ENCODE assay signal across 1 cellular context in the genomic region with DNA sequence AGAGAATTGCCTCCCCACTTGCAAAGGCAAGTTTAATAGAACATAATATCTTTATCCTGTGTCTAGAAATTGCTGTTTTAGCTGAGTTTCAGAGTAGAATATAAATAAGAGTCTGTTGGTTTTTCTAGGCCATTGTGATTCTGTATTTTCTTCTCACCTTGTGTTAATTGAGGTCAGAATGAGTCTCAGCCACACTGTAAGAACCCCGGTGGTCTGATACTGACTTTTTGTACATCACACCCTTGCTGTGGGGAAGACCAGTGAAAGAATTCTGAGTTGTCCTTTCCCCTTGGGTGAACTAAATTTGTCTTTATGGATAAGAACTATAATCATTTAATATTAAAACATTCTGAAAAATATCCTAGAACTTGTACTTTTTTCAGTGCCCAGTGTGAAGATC.
TF ChIP-seq lines count a peak whose summit lies in the region.

No MANE protein-coding gene starts in this region.

TF ChIP-seq in WTC11, 78 proteins besides CTCF, POLR2A, EP300 and RAD21:
- TF ChIP-seq, protein P1, sequence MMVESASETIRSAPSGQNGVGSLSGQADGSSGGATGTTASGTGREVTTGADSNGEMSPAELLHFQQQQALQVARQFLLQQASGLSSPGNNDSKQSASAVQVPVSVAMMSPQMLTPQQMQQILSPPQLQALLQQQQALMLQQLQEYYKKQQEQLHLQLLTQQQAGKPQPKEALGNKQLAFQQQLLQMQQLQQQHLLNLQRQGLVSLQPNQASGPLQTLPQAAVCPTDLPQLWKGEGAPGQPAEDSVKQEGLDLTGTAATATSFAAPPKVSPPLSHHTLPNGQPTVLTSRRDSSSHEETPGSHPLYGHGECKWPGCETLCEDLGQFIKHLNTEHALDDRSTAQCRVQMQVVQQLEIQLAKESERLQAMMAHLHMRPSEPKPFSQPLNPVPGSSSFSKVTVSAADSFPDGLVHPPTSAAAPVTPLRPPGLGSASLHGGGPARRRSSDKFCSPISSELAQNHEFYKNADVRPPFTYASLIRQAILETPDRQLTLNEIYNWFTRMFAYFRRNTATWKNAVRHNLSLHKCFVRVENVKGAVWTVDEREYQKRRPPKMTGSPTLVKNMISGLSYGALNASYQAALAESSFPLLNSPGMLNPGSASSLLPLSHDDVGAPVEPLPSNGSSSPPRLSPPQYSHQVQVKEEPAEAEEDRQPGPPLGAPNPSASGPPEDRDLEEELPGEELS (CRISPR knock-in tag; IDR thresholded peaks at IDR 0.05), result no peak
- no peak for TF ChIP-seq ATF1 (CRISPR knock-in tag; IDR thresholded peaks at IDR 0.05)
TF ChIP-seq in WTC11: peak in this region for 0.
